14 cellular contexts compared by ENCODE assay signal in genomic region chr9:14278291-14278721, GRCh38. TPM values are rescaled to one million over a fixed set of nuclear protein-coding genes. Genes with fewer than 3 reads are reported as not detected.
DNase-seq lines count a peak whose midpoint lies in the region; ATAC-seq and TF ChIP-seq lines count a peak whose summit lies in the region.
"Had no signal": no experiment of that assay in that cellular context is flagged by ENCODE, and none has a peak within 500 bp of the region (broad histone marks: within the 10 kb centered on the region; RNA-seq: fewer than 3 reads in every experiment).

No MANE protein-coding gene starts in this region.

- H3K36me3 ChIP-seq in heart left ventricle (peaks cover 0 to 3% (median 0%) of the 10 kb centered on the region in 9 donors), skeletal muscle satellite cell (ENCODE audit: insufficient read depth, low read length) (no peaks in the 10 kb centered on the region), esophagus muscularis mucosa (no peaks in the 10 kb centered on the region), ascending aorta (no peaks in the 10 kb centered on the region)
- H3K36me3 ChIP-seq: ovary had no signal

- no peak for TF ChIP-seq EP300 in esophagus muscularis mucosa (IDR thresholded peaks at IDR 0.05)

- H3K4me3 ChIP-seq in heart left ventricle (no peak overlapping the region), foreskin fibroblast (ENCODE audit: low read depth in 1 of 2, low read length in 2 of 2) (no peak overlapping the region), skeletal muscle satellite cell (ENCODE audit: low read length) (peak overlapping the region; percentile 18), esophagus muscularis mucosa (no peak overlapping the region), ascending aorta (no peak overlapping the region)
- H3K4me3 ChIP-seq: A549, hepatocyte, ovary had no signal

- peak overlapping the region in 9 of 12 donors; percentile 9 to 75 (median 29) for H3K27ac ChIP-seq in heart left ventricle
- H3K27ac ChIP-seq in esophagus muscularis mucosa (replicated peaks in 1 of 4): peak overlapping the region in 1 of 4 donors; percentile 8
- H3K27ac ChIP-seq in ascending aorta: no peak overlapping the region
- H3K27ac ChIP-seq: A549, hepatocyte, ovary had no signal

- H3K27me3 ChIP-seq in heart left ventricle (no peaks in the 10 kb centered on the region), skeletal muscle satellite cell (ENCODE audit: control insufficient read depth, insufficient read depth, low read length) (no peaks in the 10 kb centered on the region), esophagus muscularis mucosa (no peaks in the 10 kb centered on the region), ascending aorta (no peaks in the 10 kb centered on the region)
- H3K27me3 ChIP-seq: hepatocyte, ovary had no signal

- intact Hi-C loops in heart left ventricle (cut with DNase I): loop anchor here in 2 of 10 donors (5.0 to 10.0 kb wide), 2 partner anchors 34 to 66 kb away; partner anchors contain the start of gene NFIB (in 1 of the 2)
- intact Hi-C loops in Right ventricle myocardium inferior (cut with DNase I): loop anchor here (5.0 kb wide), 1 partner anchor 74 kb away; no protein-coding TSS in a partner anchor
- intact Hi-C loops in esophagus muscularis mucosa (cut with DNase I): no loop called here
- intact Hi-C loops in ascending aorta (cut with DNase I): no loop called here

- TF ChIP-seq POLR2A in heart left ventricle (IDR thresholded peaks at IDR 0.05): no peak
- no peak for TF ChIP-seq POLR2A in esophagus muscularis mucosa (IDR thresholded peaks at IDR 0.05; ENCODE audit: low read depth)

- H3K4me1 ChIP-seq in heart left ventricle: peaks cover 5 to 99% (median 76%) of the 10 kb centered on the region in 12 donors
- peaks cover 83% of the 10 kb centered on the region for H3K4me1 ChIP-seq in skeletal muscle satellite cell (ENCODE audit: control insufficient read depth, insufficient read depth, low read length)
- peaks cover 69 to 94% (median 85%) of the 10 kb centered on the region in 4 donors for H3K4me1 ChIP-seq in esophagus muscularis mucosa
- peaks cover 7 to 32% of the 10 kb centered on the region in 2 donors for H3K4me1 ChIP-seq in ascending aorta

- peak overlapping the region; percentile 43 for H3K9ac ChIP-seq in skeletal muscle satellite cell (ENCODE audit: low read depth, low read length)

- peak in 1 of 4 donors; percentile 47 for ATAC-seq in heart left ventricle
- no peak for ATAC-seq in Right ventricle myocardium inferior
- ATAC-seq in GM21529 (IDR thresholded peaks at IDR 0.05; ENCODE audit: unreplicated experiment): no peak
- ATAC-seq: A549; activated naive CD8-positive, alpha-beta T cell treated with anti-CD3 and anti-CD28 coated beads, Interleukin-2, amount 50 U/mL, for 24 hours had no signal

- no peak for DNase-seq in heart left ventricle
- DNase-seq in Right ventricle myocardium inferior (ENCODE audit: missing footprints): no peak
- DNase-seq in amniotic epithelial cell (ENCODE audit: low read depth): peak; percentile 50
- peak; percentile 71 to 87 for DNase-seq in foreskin fibroblast
- DNase-seq in esophagus muscularis mucosa (ENCODE audit: extremely low spot score): no peak
- DNase-seq in ascending aorta (ENCODE audit: low spot score in 2 of 2): no peak
- DNase-seq: activated B cell treated with CpG ODN at 0.5 μM for 24 hours; activated naive CD8-positive, alpha-beta T cell treated with anti-CD3 and anti-CD28 coated beads, Interleukin-2, amount 50 U/mL, for 24 hours; NCI-H187 treated with DMSO at 0.1 percent for 48 hours; ovary had no signal

- peak overlapping the region; percentile 71 for H3K4me2 ChIP-seq in skeletal muscle satellite cell (ENCODE audit: low read length)
- H3K4me2 ChIP-seq: hepatocyte had no signal

- TF ChIP-seq CTCF in heart left ventricle (IDR thresholded peaks at IDR 0.05): no peak
- TF ChIP-seq CTCF in foreskin fibroblast (IDR thresholded peaks at IDR 0.05; ENCODE audit: low read depth, low read length): no peak
- TF ChIP-seq CTCF in esophagus muscularis mucosa (IDR thresholded peaks at IDR 0.05): no peak
- TF ChIP-seq CTCF in ascending aorta (IDR thresholded peaks at IDR 0.05): no peak

- WGBS in heart left ventricle, 4 donors: 72 to 79% (median 74%) methylated on average over 5 of the region's 5 CpGs
- 71% methylated on average over 5 of the region's 5 CpGs for WGBS in esophagus muscularis mucosa

- H3K9me3 ChIP-seq in heart left ventricle (no peaks in the 10 kb centered on the region), skeletal muscle satellite cell (replicated peaks; ENCODE audit: low read length) (no peaks in the 10 kb centered on the region), esophagus muscularis mucosa (no peaks in the 10 kb centered on the region), ascending aorta (no peaks in the 10 kb centered on the region)
- H3K9me3 ChIP-seq: A549, ovary had no signal

RNA-seq across cellular contexts. Expression of gene NFIB, which starts 35.6 kb away (rescaled TPM):
- total RNA-seq in heart left ventricle (100 to 1,000 TPM in 5 of 9 donors, 10 to 100 TPM in 4; 80.9 to 148 (median 116) TPM), Right ventricle myocardium inferior (116 TPM), esophagus muscularis mucosa (10 to 100 TPM; 38.1 to 64.4 (median 55.8) TPM), ascending aorta (99.9 TPM)
- polyA plus RNA-seq in heart left ventricle: 10 to 100 TPM; 24.5 to 36.3 TPM
- 37.1 and 39.5 TPM in 2 replicates for total RNA-seq in skeletal muscle satellite cell (2012; rRNA removed)
- total RNA-seq: activated B cell treated with CpG ODN at 0.5 μM for 24 hours had no signal

Comparison
In these comparisons a context has a peak if more than half of its experiments do, and no peak if none do; other contexts are left out.
1. DNase-seq: peak in amniotic epithelial cell (single experiment) and foreskin fibroblast (2 of 2); none in heart left ventricle (0 of 5), Right ventricle myocardium inferior (single experiment), esophagus muscularis mucosa (single experiment) and ascending aorta (0 of 2).
2. H3K27ac ChIP-seq: peak in heart left ventricle (9 of 12); none in ascending aorta (0 of 2).